10 cellular contexts compared by ENCODE assay signal in the genomic region with DNA sequence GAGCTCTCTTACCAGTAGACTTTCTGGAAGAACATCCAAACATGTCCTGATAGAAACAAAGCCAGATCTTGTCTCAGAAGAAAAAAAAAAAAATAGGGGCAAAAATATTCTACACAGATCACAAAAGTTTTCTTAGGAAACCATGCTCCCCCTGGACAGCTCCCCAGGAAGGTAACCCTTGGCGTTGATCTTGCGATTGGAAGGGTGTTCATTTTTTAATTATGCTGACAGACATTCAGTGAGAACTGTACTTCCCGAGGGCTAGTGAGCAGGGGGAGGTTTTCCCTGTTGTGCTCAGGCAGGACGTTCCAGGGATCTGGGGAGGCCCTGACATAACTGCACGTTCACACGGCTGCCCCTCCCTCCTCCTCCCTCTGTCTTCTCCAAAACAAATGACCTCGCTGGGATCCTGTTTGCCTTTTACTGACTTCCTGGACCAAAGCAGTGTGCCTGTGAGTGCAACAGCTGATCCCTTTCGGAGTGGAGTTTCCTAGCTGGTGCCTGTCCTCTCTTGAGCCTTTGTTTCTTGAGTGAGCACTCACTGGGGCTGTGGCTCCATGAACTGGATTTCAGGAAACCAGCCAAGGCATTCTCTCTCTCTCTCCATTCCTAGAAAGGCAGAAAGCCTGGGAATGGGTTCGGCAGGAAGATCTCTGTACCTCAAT. TPM values are rescaled to one million over a fixed set of nuclear protein-coding genes. Genes with fewer than 3 reads are reported as not detected.
DNase-seq lines count a peak whose midpoint lies in the region; ATAC-seq and TF ChIP-seq lines count a peak whose summit lies in the region.
"Had no signal": no experiment of that assay in that cellular context is flagged by ENCODE, and none has a peak within 500 bp of the region (broad histone marks: within the 10 kb centered on the region; RNA-seq: fewer than 3 reads in every experiment).

No MANE protein-coding gene starts in this region.

- peaks cover 2 to 8% of the 10 kb centered on the region in 2 donors for H3K27me3 Mint-ChIP-seq in CD8-positive, alpha-beta memory T cell

- H3K9me3 Mint-ChIP-seq in CD8-positive, alpha-beta memory T cell, result no peaks in the 10 kb centered on the region

- TF ChIP-seq EP300 in ovary (IDR thresholded peaks at IDR 0.05), result no peak

- H3K27ac ChIP-seq in adrenal gland (no peak overlapping the region), ovary (peak overlapping the region in 1 of 2 donors; percentile 7)
- no peak overlapping the region for H3K27ac ChIP-seq in CD8-positive, alpha-beta memory T cell (ENCODE audit: low read depth, low read length)
- H3K27ac ChIP-seq: BLaER1 treated with 17β-estradiol and CSF1 and Interleukin-3, amounts not matched to agents 10 nM and 100 nM; brain microvascular endothelial cell had no signal

- H3K4me3 ChIP-seq in adrenal gland (no peak overlapping the region), ovary (no peak overlapping the region)
- H3K4me3 ChIP-seq in CD8-positive, alpha-beta memory T cell (ENCODE audit: low read length), result no peak overlapping the region
- H3K4me3 ChIP-seq: BLaER1 treated with 17β-estradiol and CSF1 and Interleukin-3, amounts not matched to agents 10 nM and 100 nM had no signal

- no peaks in the 10 kb centered on the region for H3K27me3 ChIP-seq in adrenal gland
- H3K27me3 ChIP-seq in ovary, result no peaks in the 10 kb centered on the region
- no peaks in the 10 kb centered on the region for H3K27me3 ChIP-seq in CD8-positive, alpha-beta memory T cell (ENCODE audit: insufficient read depth, low read length, poor library complexity, severe bottlenecking)
- H3K27me3 ChIP-seq: BLaER1 treated with 17β-estradiol and CSF1 and Interleukin-3, amounts not matched to agents 10 nM and 100 nM; brain microvascular endothelial cell had no signal

- H3K4me3 Mint-ChIP-seq in CD8-positive, alpha-beta memory T cell, result no peak overlapping the region

- CTCF ChIA-PET in CD8-positive, alpha-beta memory T cell (lab: Charles Lee), result no interaction called here

- POLR2A ChIA-PET in CD8-positive, alpha-beta memory T cell (lab: Charles Lee), result no interaction called here

- no peak for ATAC-seq in HG03342 (IDR thresholded peaks at IDR 0.05; ENCODE audit: unreplicated experiment)

- DNase-seq in AG20443 (ENCODE audit: low spot score) (peak; percentile 64), adrenal gland (peak; percentile 16 to 72 (median 29)), hepatic stellate cell (ENCODE audit: low spot score) (peak; percentile 47), ovary (peak; percentile 62 to 75 (median 67)), NCI-H2227 (lab: John Stamatoyannopoulos, UW; ENCODE audit: unreplicated experiment) (no peak), occipital lobe (lab: John Stamatoyannopoulos, UW) (no peak)
- no peak for DNase-seq in CD8-positive, alpha-beta memory T cell
- DNase-seq: brain microvascular endothelial cell had no signal

- peaks cover 0 to 2% (median 0%) of the 10 kb centered on the region in 3 donors for H3K4me1 Mint-ChIP-seq in CD8-positive, alpha-beta memory T cell

- H3K36me3 Mint-ChIP-seq in CD8-positive, alpha-beta memory T cell, result no peaks in the 10 kb centered on the region

- WGBS in adrenal gland, 4 donors, result 37 to 46% (median 44%) methylated on average over 8 to 9 of the region's 9 CpGs
- 5 to 11% (median 6%) methylated on average over 9 of the region's 9 CpGs for WGBS in ovary, 3 donors

- H3K36me3 ChIP-seq in adrenal gland (replicated peaks in 1 of 2) (no peaks in the 10 kb centered on the region), ovary (no peaks in the 10 kb centered on the region)
- H3K36me3 ChIP-seq in CD8-positive, alpha-beta memory T cell (ENCODE audit: insufficient read depth, low read length), result no peaks in the 10 kb centered on the region
- H3K36me3 ChIP-seq: BLaER1 treated with 17β-estradiol and CSF1 and Interleukin-3, amounts not matched to agents 10 nM and 100 nM; brain microvascular endothelial cell had no signal

- H3K27ac Mint-ChIP-seq in CD8-positive, alpha-beta memory T cell, result peak overlapping the region in 2 of 8 donors; percentile 11 to 35

- TF ChIP-seq POLR2A in adrenal gland (IDR thresholded peaks at IDR 0.05), result no peak
- no peak for TF ChIP-seq POLR2A in ovary (IDR thresholded peaks at IDR 0.05)

- intact Hi-C loops in adrenal gland (cut with DNase I), result no loop called here
- intact Hi-C loops in ovary (cut with DNase I), result loop anchor here in 2 of 4 donors (10.0 kb wide), 1 partner anchor 1129 kb away; no protein-coding TSS in a partner anchor

- H3K4me1 ChIP-seq in adrenal gland (replicated peaks in 1 of 2) (no peaks in the 10 kb centered on the region), ovary (ENCODE audit: insufficient read depth) (peaks cover 7% of the 10 kb centered on the region)
- H3K4me1 ChIP-seq in CD8-positive, alpha-beta memory T cell (ENCODE audit: insufficient read depth, low read length), result no peaks in the 10 kb centered on the region
- H3K4me1 ChIP-seq: BLaER1 treated with 17β-estradiol and CSF1 and Interleukin-3, amounts not matched to agents 10 nM and 100 nM had no signal

- TF ChIP-seq CTCF in adrenal gland (IDR thresholded peaks at IDR 0.05), result no peak
- no peak for TF ChIP-seq CTCF in ovary (IDR thresholded peaks at IDR 0.05)

- H3K9me3 ChIP-seq in adrenal gland (replicated peaks in 1 of 3) (no peaks in the 10 kb centered on the region), ovary (no peaks in the 10 kb centered on the region)
- H3K9me3 ChIP-seq in CD8-positive, alpha-beta memory T cell (ENCODE audit: low read length), result no peaks in the 10 kb centered on the region
- H3K9me3 ChIP-seq: BLaER1 treated with 17β-estradiol and CSF1 and Interleukin-3, amounts not matched to agents 10 nM and 100 nM had no signal

RNA-seq across cellular contexts. Expression of gene MARCKS, which starts 46.7 kb away (rescaled TPM):
- total RNA-seq in adrenal gland (10 to 100 TPM; 27.6 to 65.1 (median 42.5) TPM), ovary (100 to 1,000 TPM in 1 of 7 donors, 10 to 100 TPM in 6; 52.1 to 106 (median 67.4) TPM), occipital lobe (337 TPM)
- polyA plus RNA-seq in adrenal gland (10 to 100 TPM in 2 of 3 donors, 1 to 10 TPM in 1; 8.7 to 12.8 (median 12.3) TPM), ovary (10 to 100 TPM; 29.1 to 53.5 TPM)
- total RNA-seq in CD8-positive, alpha-beta memory T cell, result 1 to 10 TPM in 1 of 2 experiments, under 1 TPM in 1; 0.96 to 1.1 TPM
- not detected for polyA plus RNA-seq in CD8-positive, alpha-beta memory T cell

Comparison
In these comparisons a context has a peak if more than half of its experiments do, and no peak if none do; other contexts are left out.
1. DNase-seq: peak in AG20443 (single experiment), adrenal gland (7 of 7), hepatic stellate cell (single experiment) and ovary (5 of 5); none in NCI-H2227 (single experiment), CD8-positive, alpha-beta memory T cell (0 of 5) and occipital lobe (single experiment).
2. RNA of gene MARCKS, which starts 46.7 kb away (total RNA-seq): 337 TPM in occipital lobe (single experiment), 52.1 to 106 TPM in ovary and 27.6 to 65.1 TPM in adrenal gland; 0.96 to 1.1 TPM in CD8-positive, alpha-beta memory T cell; every median in the first group is over 10 times any median in the second.